ENCODE assay signal across 8 cellular contexts in the genomic region with DNA sequence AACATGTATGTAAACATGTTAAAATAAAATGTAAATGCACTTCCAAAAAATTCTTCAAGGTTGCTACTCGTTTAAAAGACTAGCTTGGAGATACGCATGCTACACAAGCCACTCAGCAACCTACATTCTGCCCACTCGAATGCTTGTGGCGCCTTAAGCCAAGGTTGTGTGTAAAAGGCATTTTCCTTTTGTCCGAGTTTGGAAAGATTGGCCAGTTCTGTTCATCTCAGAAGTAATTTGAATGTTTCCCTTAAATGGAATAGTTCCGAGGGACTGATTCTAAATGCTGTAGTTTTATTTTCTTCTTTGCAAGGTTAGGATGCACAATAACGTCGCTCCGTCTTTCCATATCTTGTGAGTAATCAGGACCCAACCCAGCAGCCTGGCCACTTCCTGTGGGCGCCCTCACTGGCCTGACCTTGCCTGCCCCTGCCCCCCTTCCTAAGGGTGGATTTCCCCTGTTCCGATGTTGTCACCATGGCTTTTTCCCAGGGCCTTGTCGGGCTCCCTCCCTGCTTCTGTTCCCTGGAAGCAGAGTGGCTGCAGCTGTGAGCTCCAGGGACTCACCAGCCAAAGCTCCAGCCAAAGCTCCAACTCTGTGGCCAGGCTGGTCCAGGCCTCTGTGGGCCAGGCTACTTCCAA.
DNase-seq lines count a peak whose midpoint lies in the region; ATAC-seq and TF ChIP-seq lines count a peak whose summit lies in the region.

No MANE protein-coding gene starts in this region.

- TF ChIP-seq CTCF in PC-3 (conservative IDR thresholded peaks at IDR 0.05; ENCODE audit: low read depth, low read length), result no peak
- no peak for TF ChIP-seq CTCF in cardiac fibroblast (IDR thresholded peaks at IDR 0.05; ENCODE audit: low read depth, low read length)
- TF ChIP-seq CTCF in right lobe of liver (IDR thresholded peaks at IDR 0.05), result no peak
- no peak for TF ChIP-seq CTCF in progenitor cell of endocrine pancreas (IDR thresholded peaks at IDR 0.05; ENCODE audit: unreplicated experiment)

- no peaks in the 10 kb centered on the region for H3F3A ChIP-seq in PC-3 (ENCODE audit: low read length, unreplicated experiment)

- H3K4me3 ChIP-seq in PC-3 (ENCODE audit: low read length), result no peak overlapping the region
- H3K4me3 ChIP-seq in cardiac fibroblast (replicated peaks in 1 of 2; ENCODE audit: low read depth in 2 of 2, low read length in 2 of 2), result peak overlapping the region in 1 of 2 donors; percentile 15
- no peak overlapping the region for H3K4me3 ChIP-seq in right lobe of liver
- peak overlapping the region; percentile 21 to 53 (median 29) for H3K4me3 ChIP-seq in subcutaneous abdominal adipose tissue (ENCODE audit: low read depth in 1 of 5, low read length in 5 of 5)

- H3K9me3 ChIP-seq in PC-3 (ENCODE audit: low read length) (no peaks in the 10 kb centered on the region), right lobe of liver (peaks cover 0 to 6% (median 0%) of the 10 kb centered on the region in 4 donors), subcutaneous abdominal adipose tissue (ENCODE audit: control insufficient read depth in 5 of 5, low read length in 5 of 5) (peaks cover 0 to 5% (median 0%) of the 10 kb centered on the region in 5 donors)

- no peak overlapping the region for H3K27ac Mint-ChIP-seq in progenitor cell of endocrine pancreas

- peaks cover 12% of the 10 kb centered on the region for H3K27me3 Mint-ChIP-seq in progenitor cell of endocrine pancreas

- ATAC-seq in PC-3, result no peak
- peak; percentile 59 to 71 (median 66) for ATAC-seq in right lobe of liver
- ATAC-seq in HG03097 (IDR thresholded peaks at IDR 0.05; ENCODE audit: low FRiP score, unreplicated experiment), result no peak

- peak; percentile 17 for DNase-seq in PC-3
- peak; percentile 78 to 83 for DNase-seq in cardiac fibroblast (ENCODE audit: low read depth in 2 of 2)
- DNase-seq in right lobe of liver, result peak in 2 of 3 donors; percentile 47 to 49
- DNase-seq in HT-29 (ENCODE audit: low spot score), result no peak
- no peak for DNase-seq in NCI-H2196 (lab: John Stamatoyannopoulos, UW; ENCODE audit: unreplicated experiment)
- DNase-seq in progenitor cell of endocrine pancreas (ENCODE audit: low spot score, unreplicated experiment), result no peak

- CTCF ChIA-PET in PC-3 (lab: Charles Lee), result no interaction called here

- H4K20me1 ChIP-seq in PC-3 (ENCODE audit: low read length), result no peaks in the 10 kb centered on the region

- TF ChIP-seq POLR2A in right lobe of liver (IDR thresholded peaks at IDR 0.05), result no peak

- H3K4me1 ChIP-seq in PC-3 (ENCODE audit: insufficient read depth, low read length) (peaks cover 9% of the 10 kb centered on the region; the same call in 1 of the 2 replicates), right lobe of liver (no peaks in the 10 kb centered on the region), subcutaneous abdominal adipose tissue (ENCODE audit: control insufficient read depth in 5 of 5, insufficient read depth in 5 of 5, low read length in 5 of 5) (peaks cover 11 to 41% (median 27%) of the 10 kb centered on the region in 5 donors)

- H3K9ac ChIP-seq in PC-3 (ENCODE audit: low read length) (no peak overlapping the region), subcutaneous abdominal adipose tissue (ENCODE audit: low read length in 5 of 5) (peak overlapping the region in 2 of 5 donors; percentile 4 to 30)

- peaks cover 3% of the 10 kb centered on the region for H3K4me1 Mint-ChIP-seq in progenitor cell of endocrine pancreas (ENCODE audit: low read depth)

- intact Hi-C loops in PC-3 (cut with micrococcal nuclease) (no loop called here), right lobe of liver (cut with DNase I) (no loop called here)

- no peaks in the 10 kb centered on the region for H3K27me3 ChIP-seq in PC-3 (ENCODE audit: low read length)
- no peaks in the 10 kb centered on the region for H3K27me3 ChIP-seq in right lobe of liver
- H3K27me3 ChIP-seq in subcutaneous abdominal adipose tissue (ENCODE audit: control insufficient read depth in 5 of 5, insufficient read depth in 4 of 5, low read length in 5 of 5), result peaks cover 0 to 5% (median 0%) of the 10 kb centered on the region in 5 donors

- H2AFZ ChIP-seq in PC-3 (ENCODE audit: low read length), result no peak overlapping the region

- H3K9me2 ChIP-seq in PC-3 (replicated peaks; ENCODE audit: low read length), result no peaks in the 10 kb centered on the region

- BruUV-seq in PC-3 (replicated peaks; lab: Mats Ljungman, UMichigan), result no TSS peak

- no peak overlapping the region for H3K4me3 Mint-ChIP-seq in progenitor cell of endocrine pancreas (ENCODE audit: low read depth)

- peaks cover 1% of the 10 kb centered on the region for H3K36me3 Mint-ChIP-seq in progenitor cell of endocrine pancreas (ENCODE audit: insufficient read depth)

- H3K79me2 ChIP-seq in PC-3 (ENCODE audit: low read length), result no peaks in the 10 kb centered on the region

- H3K36me3 ChIP-seq in PC-3 (ENCODE audit: low read depth, low read length) (no peaks in the 10 kb centered on the region), right lobe of liver (no peaks in the 10 kb centered on the region), subcutaneous abdominal adipose tissue (ENCODE audit: control insufficient read depth in 5 of 5, insufficient read depth in 5 of 5, low read length in 5 of 5) (no peaks in the 10 kb centered on the region)

- H3K27ac ChIP-seq in PC-3 (ENCODE audit: low read length), result no peak overlapping the region
- H3K27ac ChIP-seq in right lobe of liver, result no peak overlapping the region
- H3K27ac ChIP-seq in subcutaneous abdominal adipose tissue (ENCODE audit: low read depth, low read length), result peak overlapping the region; percentile 81

- peak overlapping the region; percentile 23; the same call in 1 of the 2 replicates for H3K4me2 ChIP-seq in PC-3 (ENCODE audit: low read length)

- peaks cover 7% of the 10 kb centered on the region for H3K9me3 Mint-ChIP-seq in progenitor cell of endocrine pancreas (ENCODE audit: low read depth)

- 21% methylated on average over 12 of the region's 12 CpGs for whole genome bisulfite sequencing in right lobe of liver (ENCODE audit: insufficient coverage, low coverage, low lambda C conversion rate, missing lambda C conversion rate)

- POLR2A ChIA-PET in PC-3 (lab: Charles Lee; ENCODE audit: unreplicated experiment), result no interaction called here

Comparison
In these comparisons a context has a peak if more than half of its experiments do, and no peak if none do; other contexts are left out.
1. ATAC-seq: peak in right lobe of liver (4 of 4); none in PC-3 (single experiment) and HG03097 (single experiment).
2. DNase-seq: peak in PC-3 (single experiment), cardiac fibroblast (2 of 2) and right lobe of liver (2 of 3); none in HT-29 (single experiment), NCI-H2196 (single experiment) and progenitor cell of endocrine pancreas (single experiment).
3. H3K4me3 ChIP-seq: peak in subcutaneous abdominal adipose tissue (5 of 5); none in PC-3 (single experiment) and right lobe of liver (0 of 3).